In genomic region chr1:80917826-80918225, GRCh38 we compare ENCODE assay signal across 14 cellular contexts.
DNase-seq lines count a peak whose midpoint lies in the region; ATAC-seq lines count a peak whose summit lies in the region.
"Had no signal": no experiment of that assay in that cellular context is flagged by ENCODE, and none has a peak within 500 bp of the region (broad histone marks: within the 10 kb centered on the region; RNA-seq: fewer than 3 reads in every experiment).

No MANE protein-coding gene starts in this region.

- H2BK12ac ChIP-seq in neuronal stem cell (ENCODE audit: low read length) = no peak overlapping the region

- H2BK120ac ChIP-seq in neuronal stem cell (ENCODE audit: low read depth, low read length) = no peak overlapping the region

- peak overlapping the region; percentile 74 for H2AFZ ChIP-seq in neuronal stem cell (ENCODE audit: low read length)

- H3K27ac ChIP-seq in mesodermal cell (ENCODE audit: low read depth, low read length, severe bottlenecking) (peak overlapping the region; percentile 19), neuronal stem cell (replicated peaks; ENCODE audit: low read length) (no peak overlapping the region)
- H3K27ac ChIP-seq: A549, HL-60 had no signal

- no CpG with 5 or more reads among the region's 2 CpGs for WGBS in mesodermal cell (ENCODE audit: insufficient coverage in 2 of 2), 2 experiments
- WGBS in neuronal stem cell (ENCODE audit: extremely low coverage in 2 of 2, insufficient read length in 2 of 2, insufficient replicate concordance in 1 of 2), 2 donors = no CpG with 5 or more reads among the region's 2 CpGs

- peaks cover 3% of the 10 kb centered on the region for H3K4me1 ChIP-seq in adipocyte (ENCODE audit: control insufficient read depth, insufficient read depth, low read length)
- H3K4me1 ChIP-seq in mesodermal cell (ENCODE audit: control insufficient read depth, insufficient read depth, low read length, poor library complexity, severe bottlenecking) = no peaks in the 10 kb centered on the region
- peaks cover 0 to 32% of the 10 kb centered on the region in 2 donors for H3K4me1 ChIP-seq in neuronal stem cell (ENCODE audit: control insufficient read depth in 2 of 2, insufficient read depth in 1 of 2, low read depth in 1 of 2, low read length in 2 of 2)
- H3K4me1 ChIP-seq: A549 had no signal

- H3K4me3 ChIP-seq in adipocyte (ENCODE audit: low read length) = no peak overlapping the region
- no peak overlapping the region for H3K4me3 ChIP-seq in mesodermal cell (ENCODE audit: extremely low read depth, insufficient read depth, low read length, poor library complexity, severe bottlenecking)
- H3K4me3 ChIP-seq in neuronal stem cell (ENCODE audit: low read length in 2 of 2) = no peak overlapping the region
- H3K4me3 ChIP-seq: A549 had no signal

- H3K9me3 ChIP-seq in adipocyte (ENCODE audit: control insufficient read depth, low read length) (no peaks in the 10 kb centered on the region), mesodermal cell (ENCODE audit: control insufficient read depth, low read length) (no peaks in the 10 kb centered on the region), neuronal stem cell (replicated peaks in 1 of 2; ENCODE audit: control insufficient read depth in 2 of 2, insufficient read depth in 1 of 2, low read depth in 1 of 2, low read length in 2 of 2) (peaks cover 0 to 11% of the 10 kb centered on the region in 2 donors)
- H3K9me3 ChIP-seq: A549 had no signal

- no peak overlapping the region for H3K14ac ChIP-seq in neuronal stem cell (ENCODE audit: low read length)

- H3K23ac ChIP-seq in neuronal stem cell (ENCODE audit: low read depth, low read length, poor library complexity) = no peak overlapping the region

- H3K79me1 ChIP-seq in neuronal stem cell (ENCODE audit: low read depth, low read length) = no peaks in the 10 kb centered on the region

- no peak overlapping the region for H2AK5ac ChIP-seq in neuronal stem cell (ENCODE audit: low read depth, low read length)

- no peak for ATAC-seq in HG03196 (IDR thresholded peaks at IDR 0.05; ENCODE audit: unreplicated experiment)
- ATAC-seq: A549; CD8-positive, alpha-beta T cell had no signal

- H3K9ac ChIP-seq in adipocyte (ENCODE audit: low read length) = no peak overlapping the region
- no peak overlapping the region for H3K9ac ChIP-seq in neuronal stem cell (ENCODE audit: low read depth, low read length, poor library complexity)

- no peak overlapping the region for H2BK15ac ChIP-seq in neuronal stem cell (ENCODE audit: low read length)

- H3K4me2 ChIP-seq in neuronal stem cell (ENCODE audit: insufficient read depth, low read length, poor library complexity, severe bottlenecking) = no peak overlapping the region
- H3K4me2 ChIP-seq: A549 had no signal

- H3K4ac ChIP-seq in neuronal stem cell (ENCODE audit: low read length) = no peak overlapping the region

- H4K91ac ChIP-seq in neuronal stem cell (ENCODE audit: low read depth, low read length, poor library complexity) = no peak overlapping the region

- H3K27me3 ChIP-seq in adipocyte (replicated peaks; ENCODE audit: control insufficient read depth, insufficient read depth, low read length) (no peaks in the 10 kb centered on the region), neuronal stem cell (ENCODE audit: control insufficient read depth in 3 of 3, insufficient read depth in 3 of 3, low read depth in 1 of 3, low read length in 3 of 3) (no peaks in the 10 kb centered on the region)

- no peak overlapping the region for H4K8ac ChIP-seq in neuronal stem cell (ENCODE audit: low read depth, low read length)

- H3K18ac ChIP-seq in neuronal stem cell (ENCODE audit: low read length) = no peak overlapping the region

- H2BK5ac ChIP-seq in neuronal stem cell (ENCODE audit: low read length) = no peak overlapping the region

- no peaks in the 10 kb centered on the region for H3K36me3 ChIP-seq in adipocyte (ENCODE audit: control insufficient read depth, insufficient read depth, low read length, severe bottlenecking)
- H3K36me3 ChIP-seq in mesodermal cell (ENCODE audit: control insufficient read depth, insufficient read depth, low read length) = no peaks in the 10 kb centered on the region
- no peaks in the 10 kb centered on the region for H3K36me3 ChIP-seq in neuronal stem cell (replicated peaks in 1 of 2; ENCODE audit: control insufficient read depth in 2 of 2, insufficient read depth in 2 of 2, low read length in 2 of 2)

- DNase-seq in adipocyte (ENCODE audit: low read depth) = peak; percentile 67
- DNase-seq in neuronal stem cell (ENCODE audit: low spot score) = no peak
- no peak for DNase-seq in cerebellar nuclear complex (lab: John Stamatoyannopoulos, UW)
- no peak for DNase-seq in DMS 273 (lab: John Stamatoyannopoulos, UW; ENCODE audit: unreplicated experiment)
- DNase-seq: CD8-positive, alpha-beta T cell; COR-L47; DND-41; GDM1; GOT3; H9 had no signal
